Comparison of ENCODE assay signal across 7 cellular contexts in genomic region chr22:37686002-37686982, GRCh38. TPM values are rescaled to one million over a fixed set of nuclear protein-coding genes. Genes with fewer than 3 reads are reported as not detected.
DNase-seq lines count a peak whose midpoint lies in the region; ATAC-seq and TF ChIP-seq lines count a peak whose summit lies in the region.

A gene with protein sequence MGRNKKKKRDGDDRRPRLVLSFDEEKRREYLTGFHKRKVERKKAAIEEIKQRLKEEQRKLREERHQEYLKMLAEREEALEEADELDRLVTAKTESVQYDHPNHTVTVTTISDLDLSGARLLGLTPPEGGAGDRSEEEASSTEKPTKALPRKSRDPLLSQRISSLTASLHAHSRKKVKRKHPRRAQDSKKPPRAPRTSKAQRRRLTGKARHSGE (plus strand): TSS chr22:37686343. CDS start chr22:37686393, 50 bp downstream.

- H3K9me3 ChIP-seq in mammary epithelial cell (replicated peaks; ENCODE audit: insufficient read depth, low read length) (no peaks in the 10 kb centered on the region), spleen (no peaks in the 10 kb centered on the region)

- intact Hi-C loops in mammary epithelial cell (cut with micrococcal nuclease), result loop anchor here (5.0 kb wide), 1 partner anchor 41 kb away; no protein-coding TSS in a partner anchor
- intact Hi-C loops in spleen (cut with DNase I; ENCODE audit: low total_unique reads), result no loop called here

- peak within 1 kb of the TSS; percentile 92 for H2AFZ ChIP-seq in mammary epithelial cell (ENCODE audit: low read depth, low read length)

- peak within 1 kb of the TSS; percentile 76 for H3K9ac ChIP-seq in mammary epithelial cell (ENCODE audit: insufficient read depth, low read length)

- no peak for TF ChIP-seq POLR2A in spleen (IDR thresholded peaks at IDR 0.05)

- H3K4me3 ChIP-seq in WI38 (ENCODE audit: low read depth, low read length) (peak within 1 kb of the TSS; percentile 78), mammary epithelial cell (replicated peaks in 1 of 3; ENCODE audit: insufficient read depth in 1 of 3, low read depth in 2 of 3, low read length in 3 of 3) (peak within 1 kb of the TSS; percentile 88 to 97 (median 91)), spleen (peak within 1 kb of the TSS; percentile 79 to 99 (median 98))

- H3K27me3 ChIP-seq in mammary epithelial cell (ENCODE audit: insufficient read depth, low read length) (no peaks in the 10 kb centered on the region), spleen (replicated peaks in 1 of 7) (no peaks in the 10 kb centered on the region)

- CTCF ChIA-PET in mammary epithelial cell (lab: Charles Lee; ENCODE audit: low non-redundant PET), result no interaction called here

- peak within 1 kb of the TSS; percentile 85 for H3K4me2 ChIP-seq in mammary epithelial cell (ENCODE audit: insufficient read depth, low read depth, low read length)

- ATAC-seq in GM18511 (IDR thresholded peaks at IDR 0.05; ENCODE audit: unreplicated experiment) (peak; percentile 79), HG03060 (IDR thresholded peaks at IDR 0.05; ENCODE audit: low read depth, unreplicated experiment) (peak; percentile 61)

- BruUV-seq in mammary epithelial cell (replicated peaks; lab: Mats Ljungman, UMichigan), result TSS peak; percentile 75

- H3K27me3 Mint-ChIP-seq in immature natural killer cell (ENCODE audit: low read depth in 3 of 3), result peaks cover 2 to 6% (median 3%) of the 10 kb centered on the region in 3 donors

- peaks cover 44% of the 10 kb centered on the region for H3K4me1 ChIP-seq in mammary epithelial cell (ENCODE audit: insufficient read depth, low read length)
- peaks cover 16 to 46% (median 33%) of the 10 kb centered on the region in 6 donors for H3K4me1 ChIP-seq in spleen

- H3K9me3 Mint-ChIP-seq in immature natural killer cell, result no peaks in the 10 kb centered on the region

- H3K4me1 Mint-ChIP-seq in immature natural killer cell, result peaks cover 32 to 36% of the 10 kb centered on the region in 2 donors

- no peaks in the 10 kb centered on the region for H4K20me1 ChIP-seq in mammary epithelial cell (ENCODE audit: insufficient read depth, low read length)

- dilution Hi-C loops in mammary epithelial cell (cut with HindIII; ENCODE audit: low sequenced_read_pairs), result no loop called here

- WGBS in mammary epithelial cell (ENCODE audit: low coverage, missing lambda C conversion rate), result under 1% methylated on average over 39 of the region's 62 CpGs
- WGBS in spleen, 5 donors, result 2 to 3% (median 3%) methylated on average over 61 to 62 of the region's 62 CpGs

- H3K36me3 ChIP-seq in mammary epithelial cell (ENCODE audit: insufficient read depth, low read length) (peaks cover under 1% of the 10 kb centered on the region), spleen (peaks cover 0 to 36% (median 34%) of the 10 kb centered on the region in 6 donors)

- H3K27ac ChIP-seq in mammary epithelial cell (ENCODE audit: insufficient read depth, low read depth, low read length) (peak within 1 kb of the TSS; percentile 77), spleen (peak within 1 kb of the TSS; percentile 84 to 95 (median 88))

- peak within 1 kb of the TSS; percentile 92 to 98 (median 97) for H3K27ac Mint-ChIP-seq in immature natural killer cell

- DNase-seq in NCI-H2196 (lab: John Stamatoyannopoulos, UW; ENCODE audit: unreplicated experiment), result peak; percentile 61
- DNase-seq in mammary epithelial cell, result peak; percentile 86
- DNase-seq in immature natural killer cell, result peak; percentile 77 to 82 (median 81)
- peak; percentile 94 for DNase-seq in spleen

- in situ Hi-C loops in mammary epithelial cell (cut with MboI; ENCODE audit: low sequenced_read_pairs in 2 of 2), result loop anchor here in 1 of 2 donors (5.0 kb wide), 1 partner anchor 61 kb away; no protein-coding TSS in a partner anchor

- TF ChIP-seq CTCF in WI38 (IDR thresholded peaks at IDR 0.05; ENCODE audit: low read depth, low read length) (no peak), mammary epithelial cell (conservative IDR thresholded peaks at IDR 0.05 in 1 of 2, IDR thresholded peaks at IDR 0.05 in 1 of 2; ENCODE audit: extremely low read depth in 1 of 2, insufficient read depth in 1 of 2, low read depth in 1 of 2, low read length in 2 of 2) (no peak), spleen (IDR thresholded peaks at IDR 0.05 in 8 of 11, conservative IDR thresholded peaks at IDR 0.05 in 3 of 11) (peak in 4 of 11 experiments; percentile 7 to 21 (median 17))

- H3K79me2 ChIP-seq in mammary epithelial cell (ENCODE audit: insufficient read depth, low read length), result peaks cover 18% of the 10 kb centered on the region

- peaks cover 0 to 18% (median 7%) of the 10 kb centered on the region in 3 donors for H3K36me3 Mint-ChIP-seq in immature natural killer cell

- peak within 1 kb of the TSS; percentile 94 to 98 (median 97) for H3K4me3 Mint-ChIP-seq in immature natural killer cell

RNA-seq across cellular contexts. Expression of the gene that starts here (rescaled TPM):
- total RNA-seq in mammary epithelial cell (10 to 100 TPM in 1 of 2 donors, 1 to 10 TPM in 1; 8.0 to 32.4 TPM), spleen (10 to 100 TPM; 24.0 to 55.3 (median 30.2) TPM)
- polyA plus RNA-seq in mammary epithelial cell (21.2 TPM), immature natural killer cell (10 to 100 TPM; 34.6 to 59.3 (median 42.3) TPM), spleen (10 to 100 TPM; 28.5 to 33.9 (median 31.1) TPM)
- polyA minus RNA-seq in mammary epithelial cell, result 11.9 TPM

Comparison
In these comparisons a context has a peak if more than half of its experiments do, and no peak if none do; other contexts are left out.
1. Peak in every context shown above with its lines: DNase-seq, ATAC-seq, H3K4me3 ChIP-seq and H3K27ac ChIP-seq.